ENCODE assay signal across 8 cellular contexts in genomic region chr3:12484198-12484982, GRCh38. TPM values are rescaled to one million over a fixed set of nuclear protein-coding genes. Genes with fewer than 3 reads are reported as not detected.
DNase-seq lines count a peak whose midpoint lies in the region; ATAC-seq and TF ChIP-seq lines count a peak whose summit lies in the region.

TSEN2 (plus strand) TSS chr3:12484480; CDS start chr3:12489801, 5,321 bp downstream.

- WGBS in esophagus muscularis mucosa = under 1% methylated on average over 32 of the region's 69 CpGs

- H3K9me3 Mint-ChIP-seq in activated T-cell treated with anti-CD3 and anti-CD28 coated beads, Interleukin-2, amount 50 U/mL, for 4 hours = no peaks in the 10 kb centered on the region

- H3K9me3 ChIP-seq in DOHH2 (ENCODE audit: control insufficient read depth, insufficient read depth, low read length) (no peaks in the 10 kb centered on the region), Panc1 (ENCODE audit: control insufficient read depth, insufficient read depth, low read depth, low read length) (no peaks in the 10 kb centered on the region), esophagus muscularis mucosa (no peaks in the 10 kb centered on the region), muscle layer of duodenum (ENCODE audit: control insufficient read depth in 1 of 2, low read length in 2 of 2) (no peaks in the 10 kb centered on the region)

- POLR2A ChIA-PET in Panc1 (lab: Charles Lee) = interaction anchor here (0.5 kb wide), 1 partner anchor 40 kb away, joined by 3 read pairs; no protein-coding TSS in a partner anchor

- BruUV-seq in Panc1 (replicated peaks; lab: Mats Ljungman, UMichigan) = no TSS peak

- TF ChIP-seq EP300 in esophagus muscularis mucosa (IDR thresholded peaks at IDR 0.05) = no peak

- H3K36me3 ChIP-seq in DOHH2 (ENCODE audit: control insufficient read depth, low read length) (peaks cover 33% of the 10 kb centered on the region), KMS-11 (ENCODE audit: insufficient read depth) (no peaks in the 10 kb centered on the region), Panc1 (ENCODE audit: control insufficient read depth, insufficient read depth, low read length) (peaks cover 7% of the 10 kb centered on the region), esophagus muscularis mucosa (no peaks in the 10 kb centered on the region), muscle layer of duodenum (ENCODE audit: control insufficient read depth in 1 of 2, insufficient read depth in 2 of 2, low read length in 2 of 2) (no peaks in the 10 kb centered on the region)

- H3K4me2 ChIP-seq in DOHH2 (ENCODE audit: low read length) (peak within 1 kb of the TSS; percentile 97), KMS-11 (peak within 1 kb of the TSS; percentile 73)

- CTCF ChIA-PET in Panc1 (lab: Charles Lee) = no interaction called here

- ATAC-seq in GM21786 (IDR thresholded peaks at IDR 0.05; ENCODE audit: unreplicated experiment) (peak; percentile 93), Panc1 (peak; percentile 92)
- peak; percentile 98 for ATAC-seq in activated T-cell treated with anti-CD3 and anti-CD28 coated beads, Interleukin-2, amount 50 U/mL, for 4 hours

- TF ChIP-seq POLR2A in esophagus muscularis mucosa (IDR thresholded peaks at IDR 0.05; ENCODE audit: low read depth) = peak; percentile 46

- peak within 1 kb of the TSS; percentile 82 for H3K9ac ChIP-seq in KMS-11

- H3K36me3 Mint-ChIP-seq in activated T-cell treated with anti-CD3 and anti-CD28 coated beads, Interleukin-2, amount 50 U/mL, for 4 hours (ENCODE audit: insufficient read depth) = peaks cover 3% of the 10 kb centered on the region

- H3K27me3 ChIP-seq in DOHH2 (ENCODE audit: control insufficient read depth, low read length) (no peaks in the 10 kb centered on the region), KMS-11 (ENCODE audit: insufficient read depth, low read depth) (no peaks in the 10 kb centered on the region), Panc1 (ENCODE audit: control insufficient read depth, insufficient read depth, low read length) (no peaks in the 10 kb centered on the region), esophagus muscularis mucosa (no peaks in the 10 kb centered on the region), muscle layer of duodenum (ENCODE audit: low read depth, low read length) (no peaks in the 10 kb centered on the region)

- H3K4me3 ChIP-seq in DOHH2 (ENCODE audit: low read length) = peak within 1 kb of the TSS; percentile 91
- peak within 1 kb of the TSS; percentile 65 for H3K4me3 ChIP-seq in KMS-11 (IDR thresholded peaks at IDR 0.05; ENCODE audit: insufficient read depth, low read depth, low read length)
- peak within 1 kb of the TSS; percentile 84 to 90 for H3K4me3 ChIP-seq in Panc1 (ENCODE audit: low read depth in 2 of 2, low read length in 2 of 2)
- peak within 1 kb of the TSS; percentile 63 to 77 (median 70) for H3K4me3 ChIP-seq in esophagus muscularis mucosa
- H3K4me3 ChIP-seq in muscle layer of duodenum (ENCODE audit: low read depth in 1 of 2, low read length in 2 of 2) = peak within 1 kb of the TSS; percentile 77 to 93

- H3K79me2 ChIP-seq in DOHH2 (ENCODE audit: control insufficient read depth, low read length) (peaks cover 48% of the 10 kb centered on the region), KMS-11 (ENCODE audit: insufficient read depth, low read depth) (peaks cover 12% of the 10 kb centered on the region)

- peaks cover 30% of the 10 kb centered on the region for H3K4me1 Mint-ChIP-seq in activated T-cell treated with anti-CD3 and anti-CD28 coated beads, Interleukin-2, amount 50 U/mL, for 4 hours (ENCODE audit: low read depth)

- peak within 1 kb of the TSS; percentile 45 for H3K27ac ChIP-seq in DOHH2 (ENCODE audit: low read depth, low read length)
- peak within 1 kb of the TSS; percentile 77 for H3K27ac ChIP-seq in KMS-11
- H3K27ac ChIP-seq in Panc1 (ENCODE audit: low read length) = peak within 1 kb of the TSS; percentile 94
- peak within 1 kb of the TSS; percentile 72 to 82 (median 77) for H3K27ac ChIP-seq in esophagus muscularis mucosa (replicated peaks in 1 of 4)
- peak within 1 kb of the TSS; percentile 74 for H3K27ac ChIP-seq in muscle layer of duodenum (ENCODE audit: low read length)

- intact Hi-C loops in Panc1 (cut with micrococcal nuclease; ENCODE audit: unreplicated experiment) (no loop called here), esophagus muscularis mucosa (cut with DNase I) (loop anchor here (2.0 to 10.0 kb wide), 3 partner anchors 72 to 240 kb away; partner anchors contain the start of genes MKRN2 and RAF1)

- H4K20me1 ChIP-seq in DOHH2 (ENCODE audit: control insufficient read depth, insufficient read depth, low read depth, low read length) (no peaks in the 10 kb centered on the region), KMS-11 (ENCODE audit: insufficient read depth) (no peaks in the 10 kb centered on the region)

- H2AFZ ChIP-seq in KMS-11 (ENCODE audit: low read depth) = peak within 1 kb of the TSS; percentile 89

- H3F3A ChIP-seq in DOHH2 (ENCODE audit: control insufficient read depth, insufficient read depth) = 0 out of 2 replicates have a peak, but pooled peaks cover 3% of the 10 kb centered on the region

- DNase-seq in Panc1 (ENCODE audit: low read depth, low spot score) (peak; percentile 66), esophagus muscularis mucosa (ENCODE audit: extremely low spot score) (peak; percentile 95)
- DNase-seq in activated T-cell treated with anti-CD3 and anti-CD28 coated beads, Interleukin-2, amount 50 U/mL, for 4 hours = peak; percentile 97
- DNase-seq in stimulated activated CD8-positive, alpha-beta memory T cell treated with anti-CD3 and anti-CD28 coated beads, Interleukin-7, amount 100 ng/mL, for 24 hours (ENCODE audit: low read depth) = peak; percentile 89

- H3K27me3 Mint-ChIP-seq in activated T-cell treated with anti-CD3 and anti-CD28 coated beads, Interleukin-2, amount 50 U/mL, for 4 hours (ENCODE audit: low read depth) = no peaks in the 10 kb centered on the region

- H3K4me1 ChIP-seq in DOHH2 (ENCODE audit: control insufficient read depth, low read length) (peaks cover 21% of the 10 kb centered on the region), KMS-11 (ENCODE audit: low read depth, poor library complexity, severe bottlenecking) (peaks cover 12% of the 10 kb centered on the region), Panc1 (ENCODE audit: control insufficient read depth, insufficient read depth, low read length) (peaks cover 34% of the 10 kb centered on the region), esophagus muscularis mucosa (peaks cover 16 to 38% (median 21%) of the 10 kb centered on the region in 4 donors), muscle layer of duodenum (ENCODE audit: control insufficient read depth in 1 of 2, insufficient read depth in 2 of 2, low read length in 2 of 2) (peaks cover 11 to 20% of the 10 kb centered on the region in 2 donors)

- H3K4me3 Mint-ChIP-seq in activated T-cell treated with anti-CD3 and anti-CD28 coated beads, Interleukin-2, amount 50 U/mL, for 4 hours = peak within 1 kb of the TSS; percentile 96

- TF ChIP-seq CTCF in DOHH2 (IDR thresholded peaks at IDR 0.05; ENCODE audit: low read depth, low read length, poor library complexity, severe bottlenecking) = no peak
- no peak for TF ChIP-seq CTCF in KMS-11 (conservative IDR thresholded peaks at IDR 0.05; ENCODE audit: low read depth, low read length)
- no peak; the same call in 1 of the 2 replicates for TF ChIP-seq CTCF in Panc1 (IDR thresholded peaks at IDR 0.05)
- peak; percentile 16 to 61 (median 28) for TF ChIP-seq CTCF in esophagus muscularis mucosa (IDR thresholded peaks at IDR 0.05)

- H3K9me2 ChIP-seq in DOHH2 (replicated peaks; ENCODE audit: control insufficient read depth, low read length) = no peaks in the 10 kb centered on the region

- in situ Hi-C loops in Panc1 (cut with HindIII; ENCODE audit: low pct_unique_long_range_greater_than_20kb, low sequenced_read_pairs) = no loop called here

RNA-seq across cellular contexts. Expression of gene TSEN2, which starts in this region (rescaled TPM):
- total RNA-seq in Panc1 (2021; ENCODE audit: unreplicated experiment) (22.0 TPM), esophagus muscularis mucosa (10 to 100 TPM; 17.6 to 20.4 (median 19.4) TPM)
- 14.9 TPM for polyA plus RNA-seq in Panc1 (2012; ENCODE audit: insufficient read length)
- 10 to 100 TPM; 30.6 to 38.8 (median 35.9) TPM for total RNA-seq in activated T-cell treated with anti-CD3 and anti-CD28 coated beads, Interleukin-2, amount 50 U/mL, for 4 hours

Comparison
In these comparisons a context has a peak if more than half of its experiments do, and no peak if none do; other contexts are left out.
1. Peak in every context shown above with its lines: DNase-seq, ATAC-seq, H3K4me3 ChIP-seq and H3K27ac ChIP-seq.
2. CTCF ChIP-seq: peak in esophagus muscularis mucosa (3 of 3); none in DOHH2 (single experiment), KMS-11 (single experiment) and Panc1 (single experiment).